Comparison of ENCODE assay signal across 8 cellular contexts in genomic region chr14:89164168-89165074, GRCh38.
DNase-seq lines count a peak whose midpoint lies in the region; ATAC-seq and TF ChIP-seq lines count a peak whose summit lies in the region.

No MANE protein-coding gene starts in this region.

- peak; percentile 40 for ATAC-seq in GM21723 (IDR thresholded peaks at IDR 0.05; ENCODE audit: unreplicated experiment)

- H3K4me3 ChIP-seq in OCI-LY3 (ENCODE audit: low read length) (peak overlapping the region; percentile 20; the same call in 1 of the 2 replicates), muscle layer of colon (ENCODE audit: low read depth in 1 of 2, low read length in 2 of 2) (peak overlapping the region in 1 of 2 donors; percentile 35), prostate gland (no peak overlapping the region), endodermal cell (ENCODE audit: low read length) (no peak overlapping the region)

- DNase-seq in GM13977 (ENCODE audit: low spot score) (peak; percentile 34), prostate gland (ENCODE audit: low spot score) (no peak), endodermal cell (no peak), T1000 (lab: John Stamatoyannopoulos, UW) (no peak), retina (no peak)

- H3K9ac ChIP-seq in OCI-LY3 (ENCODE audit: low read length) (no peak overlapping the region), muscle layer of colon (ENCODE audit: low read length) (peak overlapping the region; percentile 25), endodermal cell (ENCODE audit: extremely low read depth, low read length, poor library complexity, severe bottlenecking) (no peak overlapping the region)

- H3K4me2 ChIP-seq in OCI-LY3 (ENCODE audit: low read length) = peak overlapping the region; percentile 58

- WGBS in prostate gland = 86% methylated on average over 18 of the region's 18 CpGs
- WGBS in endodermal cell (ENCODE audit: insufficient coverage in 1 of 2, insufficient read length in 1 of 2), 2 experiments = 94 to 99% methylated on average over 15 to 18 of the region's 18 CpGs

- H3K27ac Mint-ChIP-seq in endodermal cell = no peak overlapping the region

- in situ Hi-C loops in GM13977 (cut with MboI; ENCODE audit: low pct_unique_long_range_greater_than_20kb, low sequenced_read_pairs, unreplicated experiment) = no loop called here

- H3K27me3 Mint-ChIP-seq in endodermal cell (ENCODE audit: insufficient read depth) = no peaks in the 10 kb centered on the region

- peaks cover 55% of the 10 kb centered on the region for H3K36me3 Mint-ChIP-seq in endodermal cell (ENCODE audit: low read depth)

- H3K27me3 ChIP-seq in OCI-LY3 (ENCODE audit: low read depth, low read length) = no peaks in the 10 kb centered on the region
- no peaks in the 10 kb centered on the region for H3K27me3 ChIP-seq in muscle layer of colon (ENCODE audit: control insufficient read depth in 1 of 2, insufficient read depth in 2 of 2, low read length in 2 of 2)
- no peaks in the 10 kb centered on the region for H3K27me3 ChIP-seq in prostate gland (replicated peaks; ENCODE audit: insufficient read depth)
- H3K27me3 ChIP-seq in endodermal cell (ENCODE audit: control insufficient read depth, insufficient read depth, low read length, poor library complexity, severe bottlenecking) = no peaks in the 10 kb centered on the region

- no peaks in the 10 kb centered on the region for H4K20me1 ChIP-seq in OCI-LY3 (ENCODE audit: insufficient read depth, low read length)

- H3K36me3 ChIP-seq in OCI-LY3 (replicated peaks; ENCODE audit: low read depth, low read length) = no peaks in the 10 kb centered on the region
- H3K36me3 ChIP-seq in muscle layer of colon (ENCODE audit: insufficient read depth, low read length) = peaks cover 15% of the 10 kb centered on the region
- H3K36me3 ChIP-seq in prostate gland = no peaks in the 10 kb centered on the region
- H3K36me3 ChIP-seq in endodermal cell (ENCODE audit: control insufficient read depth, insufficient read depth, low read length) = peaks cover 5% of the 10 kb centered on the region

- no peaks in the 10 kb centered on the region for H3K4me1 Mint-ChIP-seq in endodermal cell

- TF ChIP-seq CTCF in GM13977 (IDR thresholded peaks at IDR 0.05; ENCODE audit: extremely low read depth, insufficient read depth, missing control alignments) (no peak), OCI-LY3 (IDR thresholded peaks at IDR 0.05; ENCODE audit: low read depth, low read length) (no peak), prostate gland (IDR thresholded peaks at IDR 0.05) (no peak), endodermal cell (conservative IDR thresholded peaks at IDR 0.05) (no peak)

- no peak for TF ChIP-seq POLR2A in prostate gland (IDR thresholded peaks at IDR 0.05)

- no peaks in the 10 kb centered on the region for H3K79me2 ChIP-seq in OCI-LY3 (ENCODE audit: low read length)

- peaks cover 2% of the 10 kb centered on the region for H3K9me3 Mint-ChIP-seq in endodermal cell

- no peak overlapping the region for H3K4me3 Mint-ChIP-seq in endodermal cell

- H3K27ac ChIP-seq in OCI-LY3 (ENCODE audit: low read length) = no peak overlapping the region
- no peak overlapping the region for H3K27ac ChIP-seq in muscle layer of colon (ENCODE audit: low read depth, low read length)
- H3K27ac ChIP-seq in prostate gland = no peak overlapping the region
- no peak overlapping the region for H3K27ac ChIP-seq in endodermal cell (ENCODE audit: low read depth, low read length)

- H3K9me3 ChIP-seq in OCI-LY3 (ENCODE audit: insufficient read depth, low read length) (no peaks in the 10 kb centered on the region), muscle layer of colon (ENCODE audit: low read length) (no peaks in the 10 kb centered on the region), prostate gland (no peaks in the 10 kb centered on the region), endodermal cell (ENCODE audit: control insufficient read depth, low read length) (no peaks in the 10 kb centered on the region)

- H2AFZ ChIP-seq in OCI-LY3 (ENCODE audit: low read depth, low read length) = no peak overlapping the region

- peaks cover 19% of the 10 kb centered on the region for H3K4me1 ChIP-seq in OCI-LY3 (ENCODE audit: low read length)
- H3K4me1 ChIP-seq in muscle layer of colon (ENCODE audit: insufficient read depth, low read length) = peaks cover 19% of the 10 kb centered on the region
- no peaks in the 10 kb centered on the region for H3K4me1 ChIP-seq in prostate gland (replicated peaks)
- no peaks in the 10 kb centered on the region for H3K4me1 ChIP-seq in endodermal cell (ENCODE audit: control insufficient read depth, insufficient read depth, low read length)

- intact Hi-C loops in prostate gland (cut with DNase I) = no loop called here
